ENCODE assay signal across 23 cellular contexts in genomic region chr10:61047011-61047410, GRCh38.
DNase-seq lines count a peak whose midpoint lies in the region; ATAC-seq and TF ChIP-seq lines count a peak whose summit lies in the region.
"Had no signal": no experiment of that assay in that cellular context is flagged by ENCODE, and none has a peak within 500 bp of the region (broad histone marks: within the 10 kb centered on the region; RNA-seq: fewer than 3 reads in every experiment).

No MANE protein-coding gene starts in this region.

- POLR2A ChIA-PET in HEK293 (lab: Yijun Ruan, JAX), result no interaction called here

- no peaks in the 10 kb centered on the region for H3K79me2 ChIP-seq in smooth muscle cell (ENCODE audit: low read depth)

- H3F3A ChIP-seq in smooth muscle cell (ENCODE audit: low read depth), result no peaks in the 10 kb centered on the region

- peak overlapping the region; percentile 74 for H3K4me2 ChIP-seq in smooth muscle cell
- H3K4me2 ChIP-seq: BLaER1 treated with 17β-estradiol and CSF1 and Interleukin-3, amounts not matched to agents 10 nM and 100 nM had no signal

- CTCF ChIA-PET in HEK293 (lab: Yijun Ruan, JAX), result interaction anchor here (1.5 kb wide), 1 partner anchor 22 kb away, joined by 7 read pairs; no protein-coding TSS in a partner anchor

- no peak for TF ChIP-seq CTCF in HEK293 (tag by site-specific recombination; IDR thresholded peaks at IDR 0.05)
- no peak for TF ChIP-seq CTCF in fibroblast of villous mesenchyme (IDR thresholded peaks at IDR 0.05; ENCODE audit: insufficient read depth, low read depth, low read length)
- no peak for TF ChIP-seq CTCF in smooth muscle cell (IDR thresholded peaks at IDR 0.05; ENCODE audit: borderline replicate concordance, insufficient read depth, poor library complexity, severe bottlenecking)

- H3K4me1 ChIP-seq in HEK293 (ENCODE audit: control insufficient read depth, insufficient read depth, low read length), result no peaks in the 10 kb centered on the region; the same call in 1 of the 2 replicates
- no peaks in the 10 kb centered on the region for H3K4me1 ChIP-seq in smooth muscle cell (ENCODE audit: low read depth)
- H3K4me1 ChIP-seq: BLaER1 treated with 17β-estradiol and CSF1 and Interleukin-3, amounts not matched to agents 10 nM and 100 nM had no signal

- ATAC-seq in GM21723 (IDR thresholded peaks at IDR 0.05; ENCODE audit: unreplicated experiment) (no peak), HG03025 (IDR thresholded peaks at IDR 0.05; ENCODE audit: low FRiP score, unreplicated experiment) (no peak)
- ATAC-seq: Panc1 had no signal

- H3K27ac ChIP-seq in HEK293 (ENCODE audit: extremely low read depth, low read depth, low read length) (no peak overlapping the region), SK-N-MC (no peak overlapping the region), smooth muscle cell (ENCODE audit: low read depth) (no peak overlapping the region)
- H3K27ac ChIP-seq: BLaER1 treated with 17β-estradiol and CSF1 and Interleukin-3, amounts not matched to agents 10 nM and 100 nM had no signal

- H3K36me3 ChIP-seq in HEK293 (ENCODE audit: control insufficient read depth in 2 of 2, insufficient read depth in 1 of 2, low read length in 2 of 2) (no peaks in the 10 kb centered on the region), SK-N-MC (ENCODE audit: insufficient read depth, low read length) (no peaks in the 10 kb centered on the region), smooth muscle cell (ENCODE audit: low read depth) (no peaks in the 10 kb centered on the region)
- H3K36me3 ChIP-seq: BLaER1 treated with 17β-estradiol and CSF1 and Interleukin-3, amounts not matched to agents 10 nM and 100 nM had no signal

- DNase-seq in SK-N-MC (ENCODE audit: low read depth, low spot score), result peak; percentile 39
- DNase-seq in fibroblast of villous mesenchyme (ENCODE audit: low read depth), result peak; percentile 95
- no peak for DNase-seq in smooth muscle cell (lab: John Stamatoyannopoulos, UW; ENCODE audit: unreplicated experiment)
- no peak for DNase-seq in GF-D8 (lab: John Stamatoyannopoulos, UW)
- DNase-seq: Caco-2; CD4-positive, alpha-beta memory T cell; DMS153; GDM1; H7; KG1; NCI-H1105; NCI-H146; NCI-H2029; NCI-H345; NCI-H774; NK-92 treated with Interleukin-12 subunit alpha and Interleukin-12 subunit beta, amount 100 ng/mL, for 24 hours; SIG-M5; T-helper 1 cell had no signal

- H3K9me3 ChIP-seq in HEK293 (ENCODE audit: control insufficient read depth, insufficient read depth, low read depth, low read length) (no peaks in the 10 kb centered on the region), SK-N-MC (ENCODE audit: low read depth, low read length) (no peaks in the 10 kb centered on the region), smooth muscle cell (replicated peaks; ENCODE audit: low read depth) (no peaks in the 10 kb centered on the region)
- H3K9me3 ChIP-seq: BLaER1 treated with 17β-estradiol and CSF1 and Interleukin-3, amounts not matched to agents 10 nM and 100 nM; Caco-2 had no signal

- H3K4me3 ChIP-seq in HEK293 (ENCODE audit: low read depth, low read length) (no peak overlapping the region), SK-N-MC (no peak overlapping the region), fibroblast of villous mesenchyme (ENCODE audit: low read depth, low read length) (no peak overlapping the region), smooth muscle cell (no peak overlapping the region)
- H3K4me3 ChIP-seq: BLaER1 treated with 17β-estradiol and CSF1 and Interleukin-3, amounts not matched to agents 10 nM and 100 nM had no signal

- 36% methylated on average over 3 of the region's 3 CpGs for WGBS in smooth muscle cell (ENCODE audit: low lambda C conversion rate)

- H3K9ac ChIP-seq in SK-N-MC (ENCODE audit: insufficient read length) (no peak overlapping the region), smooth muscle cell (ENCODE audit: low read depth) (no peak overlapping the region)
- H3K9ac ChIP-seq: BLaER1 treated with 17β-estradiol and CSF1 and Interleukin-3, amounts not matched to agents 10 nM and 100 nM had no signal

- H3K27me3 ChIP-seq in smooth muscle cell (ENCODE audit: low read depth), result no peaks in the 10 kb centered on the region
- H3K27me3 ChIP-seq: BLaER1 treated with 17β-estradiol and CSF1 and Interleukin-3, amounts not matched to agents 10 nM and 100 nM had no signal

- no peaks in the 10 kb centered on the region for H4K20me1 ChIP-seq in smooth muscle cell (ENCODE audit: low read depth)
- H4K20me1 ChIP-seq: BLaER1 treated with 17β-estradiol and CSF1 and Interleukin-3, amounts not matched to agents 10 nM and 100 nM had no signal

- H2AFZ ChIP-seq in smooth muscle cell (ENCODE audit: low read depth), result peak overlapping the region; percentile 20

TF ChIP-seq in HEK293, 187 proteins besides CTCF, POLR2A, EP300 and RAD21:
- TF ChIP-seq FEZF1 (tag by site-specific recombination; IDR thresholded peaks at IDR 0.05) (peak; percentile 43; the same call in 1 of the 2 replicates), YY2 (tag by site-specific recombination; IDR thresholded peaks at IDR 0.05) (no peak)

Comparison
In these comparisons a context has a peak if more than half of its experiments do, and no peak if none do; other contexts are left out.
1. DNase-seq: peak in SK-N-MC (single experiment) and fibroblast of villous mesenchyme (single experiment); none in smooth muscle cell (single experiment) and GF-D8 (single experiment).